ENCODE assay signal across 18 cellular contexts in genomic region chr3:123348471-123349200, GRCh38.
DNase-seq lines count a peak whose midpoint lies in the region; ATAC-seq and TF ChIP-seq lines count a peak whose summit lies in the region.
"Had no signal": no experiment of that assay in that cellular context is flagged by ENCODE, and none has a peak within 500 bp of the region (broad histone marks: within the 10 kb centered on the region; RNA-seq: fewer than 3 reads in every experiment).

No MANE protein-coding gene starts in this region.

- H3K9ac ChIP-seq in neuronal stem cell (ENCODE audit: low read depth, low read length, poor library complexity) = no peak overlapping the region

- WGBS in gastroesophageal sphincter (ENCODE audit: low coverage in 1 of 2), 2 donors = 80 to 84% methylated on average over 8 to 12 of the region's 12 CpGs
- no CpG with 5 or more reads among the region's 12 CpGs for WGBS in neuronal stem cell (ENCODE audit: extremely low coverage in 2 of 2, insufficient read length in 2 of 2, insufficient replicate concordance in 1 of 2), 2 donors
- 89% methylated on average over 12 of the region's 12 CpGs for WGBS in prostate gland

- TF ChIP-seq POLR2A in gastroesophageal sphincter (IDR thresholded peaks at IDR 0.05) (no peak), prostate gland (IDR thresholded peaks at IDR 0.05) (no peak)

- no peak overlapping the region for H2AFZ ChIP-seq in neuronal stem cell (ENCODE audit: low read length)

- H3K18ac ChIP-seq in neuronal stem cell (ENCODE audit: low read length) = no peak overlapping the region

- H3K79me1 ChIP-seq in neuronal stem cell (ENCODE audit: low read depth, low read length) = no peaks in the 10 kb centered on the region

- peak overlapping the region; percentile 35 for H2BK12ac ChIP-seq in neuronal stem cell (ENCODE audit: low read length)

- TF ChIP-seq CTCF in gastroesophageal sphincter (IDR thresholded peaks at IDR 0.05) (no peak), prostate gland (IDR thresholded peaks at IDR 0.05) (no peak)

- peaks cover 0 to 100% (median 36%) of the 10 kb centered on the region in 3 donors for H3K4me1 ChIP-seq in gastroesophageal sphincter
- peaks cover 6 to 10% of the 10 kb centered on the region in 2 donors for H3K4me1 ChIP-seq in neuronal stem cell (ENCODE audit: control insufficient read depth in 2 of 2, insufficient read depth in 1 of 2, low read depth in 1 of 2, low read length in 2 of 2)
- H3K4me1 ChIP-seq in prostate gland (replicated peaks) = no peaks in the 10 kb centered on the region
- H3K4me1 ChIP-seq: Caco-2 had no signal

- no peak overlapping the region for H2BK15ac ChIP-seq in neuronal stem cell (ENCODE audit: low read length)

- DNase-seq in cardiac septum (ENCODE audit: low spot score) (peak; percentile 63), left ventricle myocardium superior (no peak), neuronal stem cell (ENCODE audit: low spot score) (no peak), NCI-H1694 (lab: John Stamatoyannopoulos, UW) (no peak), activated T-cell treated with anti-CD3 and anti-CD28 coated beads for 4 hours (no peak), prostate gland (ENCODE audit: low spot score) (no peak)
- DNase-seq: BE2C; Caco-2; CD4-positive, alpha-beta T cell; KG1; MV-4-11; NCI-H2107; NCI-H82 had no signal

- no peak overlapping the region for H3K14ac ChIP-seq in neuronal stem cell (ENCODE audit: low read length)

- peak overlapping the region; percentile 74 for H4K8ac ChIP-seq in neuronal stem cell (ENCODE audit: low read depth, low read length)

- TF ChIP-seq EP300 in gastroesophageal sphincter (IDR thresholded peaks at IDR 0.05) = no peak

- H3K9me3 ChIP-seq in gastroesophageal sphincter (no peaks in the 10 kb centered on the region), neuronal stem cell (replicated peaks in 1 of 2; ENCODE audit: control insufficient read depth in 2 of 2, insufficient read depth in 1 of 2, low read depth in 1 of 2, low read length in 2 of 2) (no peaks in the 10 kb centered on the region), prostate gland (no peaks in the 10 kb centered on the region)
- H3K9me3 ChIP-seq: BE2C, Caco-2 had no signal

- no peak overlapping the region for H3K4me3 ChIP-seq in gastroesophageal sphincter
- no peak overlapping the region for H3K4me3 ChIP-seq in neuronal stem cell (ENCODE audit: low read length in 2 of 2)
- no peak overlapping the region for H3K4me3 ChIP-seq in prostate gland

- H3K36me3 ChIP-seq in gastroesophageal sphincter = no peaks in the 10 kb centered on the region
- no peaks in the 10 kb centered on the region for H3K36me3 ChIP-seq in neuronal stem cell (replicated peaks in 1 of 2; ENCODE audit: control insufficient read depth in 2 of 2, insufficient read depth in 2 of 2, low read length in 2 of 2)
- no peaks in the 10 kb centered on the region for H3K36me3 ChIP-seq in prostate gland
- H3K36me3 ChIP-seq: BE2C had no signal

- H2BK5ac ChIP-seq in neuronal stem cell (ENCODE audit: low read length) = no peak overlapping the region

- H3K27me3 ChIP-seq in gastroesophageal sphincter (no peaks in the 10 kb centered on the region), neuronal stem cell (ENCODE audit: control insufficient read depth in 3 of 3, insufficient read depth in 3 of 3, low read depth in 1 of 3, low read length in 3 of 3) (peaks cover 0 to 34% (median 0%) of the 10 kb centered on the region in 3 experiments), prostate gland (replicated peaks; ENCODE audit: insufficient read depth) (no peaks in the 10 kb centered on the region)
- H3K27me3 ChIP-seq: BE2C had no signal

- H3K23ac ChIP-seq in neuronal stem cell (ENCODE audit: low read depth, low read length, poor library complexity) = no peak overlapping the region

- ATAC-seq in left ventricle myocardium superior = no peak
- ATAC-seq in gastroesophageal sphincter = no peak
- ATAC-seq in HG03025 (IDR thresholded peaks at IDR 0.05; ENCODE audit: low FRiP score, unreplicated experiment) = no peak
- ATAC-seq: HepG2, PC-3 had no signal

- no peak overlapping the region for H2AK5ac ChIP-seq in neuronal stem cell (ENCODE audit: low read depth, low read length)

- H2BK120ac ChIP-seq in neuronal stem cell (ENCODE audit: low read depth, low read length) = no peak overlapping the region

- H3K27ac ChIP-seq in gastroesophageal sphincter = peak overlapping the region; percentile 43 to 86 (median 79)
- no peak overlapping the region for H3K27ac ChIP-seq in neuronal stem cell (replicated peaks; ENCODE audit: low read length)
- H3K27ac ChIP-seq in prostate gland = no peak overlapping the region
- H3K27ac ChIP-seq: RWPE1 had no signal

- no peak overlapping the region for H3K4me2 ChIP-seq in neuronal stem cell (ENCODE audit: insufficient read depth, low read length, poor library complexity, severe bottlenecking)

- H4K91ac ChIP-seq in neuronal stem cell (ENCODE audit: low read depth, low read length, poor library complexity) = no peak overlapping the region

- no peak overlapping the region for H3K4ac ChIP-seq in neuronal stem cell (ENCODE audit: low read length)

- intact Hi-C loops in cardiac septum (cut with DNase I) (loop anchor here (5.0 kb wide), 2 partner anchors 74 to 99 kb away; partner anchors contain the start of gene ADCY5), left ventricle myocardium superior (cut with micrococcal nuclease) (loop anchor here (10.0 kb wide), 1 partner anchor 96 kb away; the partner anchor contains the start of gene ADCY5), prostate gland (cut with DNase I) (no loop called here)

Comparison
In these comparisons a context has a peak if more than half of its experiments do, and no peak if none do; other contexts are left out.
1. H3K27ac ChIP-seq: peak in gastroesophageal sphincter (4 of 4); none in neuronal stem cell (single experiment) and prostate gland (0 of 2).